ENCODE assay signal across 1 cellular context in the genomic region with DNA sequence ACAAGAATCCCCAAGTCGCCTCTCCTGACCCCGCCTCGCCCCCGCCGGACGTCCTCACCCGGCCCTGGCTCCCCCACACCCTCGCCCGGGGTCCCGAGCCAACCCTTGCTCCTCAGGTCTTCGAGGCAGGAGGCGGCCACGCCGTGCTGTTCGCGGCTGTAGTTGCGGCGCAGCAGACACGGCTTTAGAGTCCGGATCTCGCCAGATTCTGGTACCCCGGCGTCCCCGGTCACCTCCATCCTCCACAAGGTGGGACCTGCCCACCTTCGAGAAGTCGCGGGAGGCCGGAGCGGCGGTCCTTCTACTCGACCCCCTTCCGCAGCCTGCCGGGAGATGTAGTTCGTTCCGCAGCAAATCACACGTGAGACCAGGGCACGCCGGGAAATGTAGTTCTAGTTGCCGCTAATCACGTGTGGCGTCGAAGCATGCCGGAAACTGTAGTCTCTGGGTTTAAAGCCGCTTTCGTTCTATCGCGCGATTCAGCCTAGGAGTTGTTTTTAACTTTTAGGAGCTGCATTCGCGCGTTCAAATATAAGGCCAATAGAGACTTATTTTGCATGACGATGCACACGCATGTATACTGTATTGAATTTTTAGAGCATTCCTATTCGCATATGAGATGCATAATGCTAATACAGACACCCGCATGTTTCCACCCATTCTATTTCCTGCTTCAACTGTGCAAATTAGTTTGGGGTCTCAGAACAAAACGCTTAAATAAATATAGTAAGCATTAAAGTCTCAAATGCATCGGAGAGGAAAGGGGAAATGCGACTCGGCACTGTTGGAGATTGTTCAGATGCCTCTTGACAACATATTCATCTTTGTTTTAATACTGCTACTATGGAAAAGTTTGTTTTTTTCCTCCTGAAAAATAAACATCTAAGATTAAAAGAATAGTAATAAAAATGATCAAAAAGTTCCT.
A peak's percentile ranks its signal among the peaks of the same experiment; 100 is the strongest.
TF ChIP-seq lines count a peak whose summit lies in the region.

A gene with protein sequence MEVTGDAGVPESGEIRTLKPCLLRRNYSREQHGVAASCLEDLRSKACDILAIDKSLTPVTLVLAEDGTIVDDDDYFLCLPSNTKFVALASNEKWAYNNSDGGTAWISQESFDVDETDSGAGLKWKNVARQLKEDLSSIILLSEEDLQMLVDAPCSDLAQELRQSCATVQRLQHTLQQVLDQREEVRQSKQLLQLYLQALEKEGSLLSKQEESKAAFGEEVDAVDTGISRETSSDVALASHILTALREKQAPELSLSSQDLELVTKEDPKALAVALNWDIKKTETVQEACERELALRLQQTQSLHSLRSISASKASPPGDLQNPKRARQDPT (minus strand): TSS at position 310 of the 925 bp plus-strand sequence. CDS start 71 bp downstream, at position 239.

TF ChIP-seq in K562, 482 proteins besides CTCF, POLR2A, EP300 and RAD21 (continued from another document and continues in another):
- TF ChIP-seq, protein P1, sequence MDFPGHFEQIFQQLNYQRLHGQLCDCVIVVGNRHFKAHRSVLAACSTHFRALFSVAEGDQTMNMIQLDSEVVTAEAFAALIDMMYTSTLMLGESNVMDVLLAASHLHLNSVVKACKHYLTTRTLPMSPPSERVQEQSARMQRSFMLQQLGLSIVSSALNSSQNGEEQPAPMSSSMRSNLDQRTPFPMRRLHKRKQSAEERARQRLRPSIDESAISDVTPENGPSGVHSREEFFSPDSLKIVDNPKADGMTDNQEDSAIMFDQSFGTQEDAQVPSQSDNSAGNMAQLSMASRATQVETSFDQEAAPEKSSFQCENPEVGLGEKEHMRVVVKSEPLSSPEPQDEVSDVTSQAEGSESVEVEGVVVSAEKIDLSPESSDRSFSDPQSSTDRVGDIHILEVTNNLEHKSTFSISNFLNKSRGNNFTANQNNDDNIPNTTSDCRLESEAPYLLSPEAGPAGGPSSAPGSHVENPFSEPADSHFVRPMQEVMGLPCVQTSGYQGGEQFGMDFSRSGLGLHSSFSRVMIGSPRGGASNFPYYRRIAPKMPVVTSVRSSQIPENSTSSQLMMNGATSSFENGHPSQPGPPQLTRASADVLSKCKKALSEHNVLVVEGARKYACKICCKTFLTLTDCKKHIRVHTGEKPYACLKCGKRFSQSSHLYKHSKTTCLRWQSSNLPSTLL (IDR thresholded peaks at IDR 0.05): no peak
- TF ChIP-seq, protein P2, sequence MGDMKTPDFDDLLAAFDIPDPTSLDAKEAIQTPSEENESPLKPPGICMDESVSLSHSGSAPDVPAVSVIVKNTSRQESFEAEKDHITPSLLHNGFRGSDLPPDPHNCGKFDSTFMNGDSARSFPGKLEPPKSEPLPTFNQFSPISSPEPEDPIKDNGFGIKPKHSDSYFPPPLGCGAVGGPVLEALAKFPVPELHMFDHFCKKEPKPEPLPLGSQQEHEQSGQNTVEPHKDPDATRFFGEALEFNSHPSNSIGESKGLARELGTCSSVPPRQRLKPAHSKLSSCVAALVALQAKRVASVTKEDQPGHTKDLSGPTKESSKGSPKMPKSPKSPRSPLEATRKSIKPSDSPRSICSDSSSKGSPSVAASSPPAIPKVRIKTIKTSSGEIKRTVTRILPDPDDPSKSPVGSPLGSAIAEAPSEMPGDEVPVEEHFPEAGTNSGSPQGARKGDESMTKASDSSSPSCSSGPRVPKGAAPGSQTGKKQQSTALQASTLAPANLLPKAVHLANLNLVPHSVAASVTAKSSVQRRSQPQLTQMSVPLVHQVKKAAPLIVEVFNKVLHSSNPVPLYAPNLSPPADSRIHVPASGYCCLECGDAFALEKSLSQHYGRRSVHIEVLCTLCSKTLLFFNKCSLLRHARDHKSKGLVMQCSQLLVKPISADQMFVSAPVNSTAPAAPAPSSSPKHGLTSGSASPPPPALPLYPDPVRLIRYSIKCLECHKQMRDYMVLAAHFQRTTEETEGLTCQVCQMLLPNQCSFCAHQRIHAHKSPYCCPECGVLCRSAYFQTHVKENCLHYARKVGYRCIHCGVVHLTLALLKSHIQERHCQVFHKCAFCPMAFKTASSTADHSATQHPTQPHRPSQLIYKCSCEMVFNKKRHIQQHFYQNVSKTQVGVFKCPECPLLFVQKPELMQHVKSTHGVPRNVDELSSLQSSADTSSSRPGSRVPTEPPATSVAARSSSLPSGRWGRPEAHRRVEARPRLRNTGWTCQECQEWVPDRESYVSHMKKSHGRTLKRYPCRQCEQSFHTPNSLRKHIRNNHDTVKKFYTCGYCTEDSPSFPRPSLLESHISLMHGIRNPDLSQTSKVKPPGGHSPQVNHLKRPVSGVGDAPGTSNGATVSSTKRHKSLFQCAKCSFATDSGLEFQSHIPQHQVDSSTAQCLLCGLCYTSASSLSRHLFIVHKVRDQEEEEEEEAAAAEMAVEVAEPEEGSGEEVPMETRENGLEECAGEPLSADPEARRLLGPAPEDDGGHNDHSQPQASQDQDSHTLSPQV (IDR thresholded peaks at IDR 0.05): peak; percentile 96
- peak; percentile 49 for TF ChIP-seq POLR2B (IDR thresholded peaks at IDR 0.05; ENCODE audit: low read depth, partially characterized antibody)
- TF ChIP-seq, protein P3, sequence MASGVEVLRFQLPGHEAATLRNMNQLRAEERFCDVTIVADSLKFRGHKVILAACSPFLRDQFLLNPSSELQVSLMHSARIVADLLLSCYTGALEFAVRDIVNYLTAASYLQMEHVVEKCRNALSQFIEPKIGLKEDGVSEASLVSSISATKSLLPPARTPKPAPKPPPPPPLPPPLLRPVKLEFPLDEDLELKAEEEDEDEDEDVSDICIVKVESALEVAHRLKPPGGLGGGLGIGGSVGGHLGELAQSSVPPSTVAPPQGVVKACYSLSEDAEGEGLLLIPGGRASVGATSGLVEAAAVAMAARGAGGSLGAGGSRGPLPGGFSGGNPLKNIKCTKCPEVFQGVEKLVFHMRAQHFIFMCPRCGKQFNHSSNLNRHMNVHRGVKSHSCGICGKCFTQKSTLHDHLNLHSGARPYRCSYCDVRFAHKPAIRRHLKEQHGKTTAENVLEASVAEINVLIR (CRISPR knock-in tag; IDR thresholded peaks at IDR 0.05): peak; percentile 62; the same call in 1 of the 2 replicates
- TF ChIP-seq, protein P4, sequence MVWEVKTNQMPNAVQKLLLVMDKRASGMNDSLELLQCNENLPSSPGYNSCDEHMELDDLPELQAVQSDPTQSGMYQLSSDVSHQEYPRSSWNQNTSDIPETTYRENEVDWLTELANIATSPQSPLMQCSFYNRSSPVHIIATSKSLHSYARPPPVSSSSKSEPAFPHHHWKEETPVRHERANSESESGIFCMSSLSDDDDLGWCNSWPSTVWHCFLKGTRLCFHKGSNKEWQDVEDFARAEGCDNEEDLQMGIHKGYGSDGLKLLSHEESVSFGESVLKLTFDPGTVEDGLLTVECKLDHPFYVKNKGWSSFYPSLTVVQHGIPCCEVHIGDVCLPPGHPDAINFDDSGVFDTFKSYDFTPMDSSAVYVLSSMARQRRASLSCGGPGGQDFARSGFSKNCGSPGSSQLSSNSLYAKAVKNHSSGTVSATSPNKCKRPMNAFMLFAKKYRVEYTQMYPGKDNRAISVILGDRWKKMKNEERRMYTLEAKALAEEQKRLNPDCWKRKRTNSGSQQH (CRISPR knock-in tag; IDR thresholded peaks at IDR 0.05): no peak
- TF ChIP-seq HLTF (IDR thresholded peaks at IDR 0.05): no peak
- TF ChIP-seq NR2C2 (CRISPR knock-in tag; IDR thresholded peaks at IDR 0.05): peak; percentile 91
- peak; percentile 97 for TF ChIP-seq NR2C2 (tag; IDR thresholded peaks at IDR 0.05)
- TF ChIP-seq MAFG (tag; conservative IDR thresholded peaks at IDR 0.05): 0 out of 2 replicates have a peak, but pooled peaks have one; percentile 19
- no peak for TF ChIP-seq WHSC1 (IDR thresholded peaks at IDR 0.05; ENCODE audit: low read length)
- TF ChIP-seq ZNF561 (CRISPR knock-in tag; conservative IDR thresholded peaks at IDR 0.05): 0 out of 2 replicates have a peak, but pooled peaks have one; percentile 65
- TF ChIP-seq PHF8 (IDR thresholded peaks at IDR 0.05; ENCODE audit: borderline replicate concordance, low read length): peak; percentile 86; the same call in 1 of the 2 replicates
- TF ChIP-seq, protein P5, sequence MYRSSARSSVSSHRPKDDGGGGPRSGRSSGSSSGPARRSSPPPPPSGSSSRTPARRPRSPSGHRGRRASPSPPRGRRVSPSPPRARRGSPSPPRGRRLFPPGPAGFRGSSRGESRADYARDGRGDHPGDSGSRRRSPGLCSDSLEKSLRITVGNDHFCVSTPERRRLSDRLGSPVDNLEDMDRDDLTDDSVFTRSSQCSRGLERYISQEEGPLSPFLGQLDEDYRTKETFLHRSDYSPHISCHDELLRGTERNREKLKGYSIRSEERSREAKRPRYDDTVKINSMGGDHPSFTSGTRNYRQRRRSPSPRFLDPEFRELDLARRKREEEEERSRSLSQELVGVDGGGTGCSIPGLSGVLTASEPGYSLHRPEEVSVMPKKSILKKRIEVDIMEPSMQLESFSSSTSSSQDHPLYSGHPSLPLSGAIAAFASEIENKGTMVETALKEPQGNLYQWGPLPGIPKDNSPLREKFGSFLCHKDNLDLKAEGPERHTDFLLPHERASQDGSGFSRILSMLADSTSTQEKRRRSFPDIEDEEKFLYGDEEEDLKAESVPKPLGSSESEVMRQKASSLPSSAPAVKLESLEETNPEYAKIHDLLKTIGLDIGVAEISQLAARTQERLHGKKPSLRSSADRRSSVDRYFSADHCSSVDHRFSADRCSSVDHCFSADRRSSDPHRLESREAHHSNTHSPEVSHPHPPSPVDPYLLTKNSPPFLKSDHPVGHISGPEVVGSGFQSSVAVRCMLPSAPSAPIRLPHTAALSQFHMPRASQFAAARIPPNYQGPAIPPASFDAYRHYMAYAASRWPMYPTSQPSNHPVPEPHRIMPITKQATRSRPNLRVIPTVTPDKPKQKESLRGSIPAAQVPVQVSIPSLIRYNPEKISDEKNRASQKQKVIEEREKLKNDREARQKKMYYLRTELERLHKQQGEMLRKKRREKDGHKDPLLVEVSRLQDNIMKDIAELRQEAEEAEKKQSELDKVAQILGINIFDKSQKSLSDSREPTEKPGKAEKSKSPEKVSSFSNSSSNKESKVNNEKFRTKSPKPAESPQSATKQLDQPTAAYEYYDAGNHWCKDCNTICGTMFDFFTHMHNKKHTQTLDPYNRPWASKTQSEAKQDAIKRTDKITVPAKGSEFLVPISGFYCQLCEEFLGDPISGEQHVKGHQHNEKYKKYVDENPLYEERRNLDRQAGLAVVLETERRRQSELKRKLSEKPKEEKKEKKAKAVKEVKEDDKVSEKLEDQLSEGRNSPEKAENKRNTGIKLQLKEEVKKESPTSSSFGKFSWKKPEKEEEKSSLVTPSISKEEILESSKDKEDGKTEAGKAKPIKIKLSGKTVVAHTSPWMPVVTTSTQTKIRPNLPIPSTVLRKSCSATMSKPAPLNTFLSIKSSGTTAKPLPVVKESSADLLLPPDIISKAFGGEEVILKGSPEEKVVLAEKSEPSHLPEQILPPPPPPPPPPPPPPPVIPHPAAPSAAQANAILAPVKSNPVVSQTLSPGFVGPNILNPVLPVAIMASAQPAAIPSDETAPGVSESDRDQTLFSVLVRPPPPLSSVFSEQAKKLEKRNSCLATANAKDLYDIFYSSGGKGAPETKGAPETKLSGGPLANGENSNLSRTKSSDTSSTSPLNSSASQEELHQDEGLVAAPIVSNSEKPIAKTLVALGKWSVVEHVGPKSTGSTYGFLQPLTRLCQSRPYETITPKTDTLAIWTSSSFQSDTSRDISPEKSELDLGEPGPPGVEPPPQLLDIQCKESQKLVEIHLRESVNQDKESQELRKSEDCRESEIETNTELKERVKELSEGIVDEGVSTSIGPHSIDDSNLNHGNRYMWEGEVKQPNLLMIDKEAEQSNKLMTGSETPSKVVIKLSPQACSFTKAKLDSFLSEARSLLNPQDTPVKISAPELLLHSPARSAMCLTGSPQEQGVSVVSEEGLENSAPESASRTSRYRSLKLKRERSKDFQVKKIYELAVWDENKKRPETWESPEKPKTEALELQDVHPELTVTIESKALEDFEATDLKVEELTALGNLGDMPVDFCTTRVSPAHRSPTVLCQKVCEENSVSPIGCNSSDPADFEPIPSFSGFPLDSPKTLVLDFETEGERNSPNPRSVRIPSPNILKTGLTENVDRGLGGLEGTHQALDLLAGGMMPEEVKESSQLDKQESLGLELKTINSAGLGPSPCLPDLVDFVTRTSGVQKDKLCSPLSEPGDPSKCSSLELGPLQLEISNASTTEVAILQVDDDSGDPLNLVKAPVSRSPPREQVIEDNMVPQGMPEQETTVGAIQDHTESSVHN (IDR thresholded peaks at IDR 0.05; ENCODE audit: borderline replicate concordance in 1 of 2, low read depth in 1 of 2): no peak
- no peak for TF ChIP-seq ZNF77 (CRISPR knock-in tag; IDR thresholded peaks at IDR 0.05)
- TF ChIP-seq SMARCB1 (IDR thresholded peaks at IDR 0.05; ENCODE audit: insufficient read length, low read depth): no peak
- TF ChIP-seq ETS2 (tag; IDR thresholded peaks at IDR 0.05; ENCODE audit: borderline replicate concordance, poor library complexity, severe bottlenecking): no peak
- TF ChIP-seq, protein P6, sequence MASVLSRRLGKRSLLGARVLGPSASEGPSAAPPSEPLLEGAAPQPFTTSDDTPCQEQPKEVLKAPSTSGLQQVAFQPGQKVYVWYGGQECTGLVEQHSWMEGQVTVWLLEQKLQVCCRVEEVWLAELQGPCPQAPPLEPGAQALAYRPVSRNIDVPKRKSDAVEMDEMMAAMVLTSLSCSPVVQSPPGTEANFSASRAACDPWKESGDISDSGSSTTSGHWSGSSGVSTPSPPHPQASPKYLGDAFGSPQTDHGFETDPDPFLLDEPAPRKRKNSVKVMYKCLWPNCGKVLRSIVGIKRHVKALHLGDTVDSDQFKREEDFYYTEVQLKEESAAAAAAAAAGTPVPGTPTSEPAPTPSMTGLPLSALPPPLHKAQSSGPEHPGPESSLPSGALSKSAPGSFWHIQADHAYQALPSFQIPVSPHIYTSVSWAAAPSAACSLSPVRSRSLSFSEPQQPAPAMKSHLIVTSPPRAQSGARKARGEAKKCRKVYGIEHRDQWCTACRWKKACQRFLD (CRISPR knock-in tag; IDR thresholded peaks at IDR 0.05): peak; percentile 97
- TF ChIP-seq MEIS2 (IDR thresholded peaks at IDR 0.05; ENCODE audit: partially characterized antibody): no peak
- TF ChIP-seq NCOA4 (IDR thresholded peaks at IDR 0.05; ENCODE audit: partially characterized antibody): no peak
- no peak for TF ChIP-seq SMC3 (conservative IDR thresholded peaks at IDR 0.05; ENCODE audit: insufficient read depth, low read depth, low read length)
